ENCODE assay signal across 8 cellular contexts in the genomic region with DNA sequence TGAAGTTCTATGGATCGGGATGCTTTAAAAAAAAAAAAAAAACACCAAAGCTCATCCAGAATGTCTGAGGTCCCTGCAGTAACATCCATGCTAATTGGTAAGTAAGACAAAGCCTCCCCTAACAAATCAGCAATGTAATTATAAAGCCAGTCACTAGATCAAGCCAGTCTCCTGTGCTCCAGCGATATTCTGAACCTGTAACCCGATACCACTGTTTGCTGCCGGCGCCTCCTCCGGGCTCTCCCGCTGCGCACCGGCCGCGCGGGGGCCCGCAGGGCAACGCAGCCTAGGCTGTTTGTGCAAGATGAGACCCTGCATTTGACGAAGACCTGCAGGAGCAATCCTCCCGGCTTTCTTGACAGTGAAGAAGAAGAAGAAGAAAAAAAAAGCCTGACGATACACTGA. TPM values are rescaled to one million over a fixed set of nuclear protein-coding genes. Genes with fewer than 3 reads are reported as not detected.
DNase-seq lines count a peak whose midpoint lies in the region; ATAC-seq, FAIRE-seq and TF ChIP-seq lines count a peak whose summit lies in the region.

No MANE protein-coding gene starts in this region.

- H3K79me2 ChIP-seq in DND-41 (ENCODE audit: insufficient read depth, low read length) (peaks cover 67% of the 10 kb centered on the region), OCI-LY3 (ENCODE audit: low read length) (peaks cover 97% of the 10 kb centered on the region), K562 (ENCODE audit: control insufficient read depth, insufficient read depth, low read length) (peaks cover 100% of the 10 kb centered on the region), smooth muscle cell (ENCODE audit: low read depth) (peaks cover 90% of the 10 kb centered on the region)

- FAIRE-seq in K562 (lab: Jason Lieb, UNC), result peak; percentile 84

- TF ChIP-seq CTCF in DND-41 (IDR thresholded peaks at IDR 0.05; ENCODE audit: borderline replicate concordance, extremely low read depth, low read length, poor library complexity, severe bottlenecking) (peak; percentile 27), OCI-LY3 (IDR thresholded peaks at IDR 0.05; ENCODE audit: low read depth, low read length) (peak; percentile 21; the same call in 1 of the 2 replicates), K562 (IDR thresholded peaks at IDR 0.05 in 2 of 3, conservative IDR thresholded peaks at IDR 0.05 in 1 of 3; ENCODE audit: insufficient read depth in 2 of 3, low read depth in 1 of 3, low read length in 3 of 3) (peak in 2 of 3 experiments; percentile 15 to 27; a peak in 1 of 6 replicates), smooth muscle cell (IDR thresholded peaks at IDR 0.05; ENCODE audit: borderline replicate concordance, insufficient read depth, poor library complexity, severe bottlenecking) (no peak), GM10248 (IDR thresholded peaks at IDR 0.05; ENCODE audit: control extremely low read depth, extremely low read depth, low read depth, missing control alignments) (no peak)

- POLR2A ChIA-PET in K562 (lab: Yijun Ruan, JAX), result interaction anchor here (0.6 to 4.4 kb wide), 16 partner anchors 8 to 804 kb away, joined by 3 to 23 read pairs (median 4); partner anchors contain the start of gene SERTAD2
- POLR2A ChIA-PET in GM10248 (lab: Yijun Ruan, JAX), result interaction anchor here (1.1 to 2.9 kb wide), 7 partner anchors 9 to 220 kb away, joined by 3 to 29 read pairs (median 6); partner anchors contain the start of gene SERTAD2

- peaks cover 67 to 88% of the 10 kb centered on the region in 2 donors for H3K4me1 Mint-ChIP-seq in immature natural killer cell

- H3K27ac ChIP-seq in DND-41 (ENCODE audit: low read length) (peak overlapping the region; percentile 94), OCI-LY3 (ENCODE audit: low read length) (no peak overlapping the region), K562 (ENCODE audit: extremely low read depth, low read depth, low read length) (peak overlapping the region; percentile 96), smooth muscle cell (ENCODE audit: low read depth) (peak overlapping the region; percentile 98)

- peak overlapping the region; percentile 87 for H2AFZ ChIP-seq in DND-41 (ENCODE audit: low read depth, low read length)
- H2AFZ ChIP-seq in OCI-LY3 (ENCODE audit: low read depth, low read length), result no peak overlapping the region
- H2AFZ ChIP-seq in K562 (ENCODE audit: low read depth, low read length), result peak overlapping the region; percentile 53
- no peak overlapping the region for H2AFZ ChIP-seq in smooth muscle cell (ENCODE audit: low read depth)

- TF ChIP-seq RAD21 in K562 (CRISPR knock-in tag; conservative IDR thresholded peaks at IDR 0.05 in 1 of 2, IDR thresholded peaks at IDR 0.05 in 1 of 2), result peak in 1 of 2 experiments; percentile 14; a peak in 1 of 4 replicates

- peak; percentile 56; the same call in 1 of the 2 replicates for TF ChIP-seq EP300 in K562 (IDR thresholded peaks at IDR 0.05; ENCODE audit: low read length)

- H3K27me3 Mint-ChIP-seq in immature natural killer cell (ENCODE audit: low read depth in 3 of 3), result peaks cover 12 to 13% (median 13%) of the 10 kb centered on the region in 3 donors

- H3K4me1 ChIP-seq in DND-41 (ENCODE audit: insufficient read depth, low read length), result peaks cover 26% of the 10 kb centered on the region
- peaks cover 70% of the 10 kb centered on the region for H3K4me1 ChIP-seq in OCI-LY3 (ENCODE audit: low read length)
- H3K4me1 ChIP-seq in K562 (replicated peaks in 1 of 2; ENCODE audit: control insufficient read depth in 2 of 2, insufficient read depth in 2 of 2, low read length in 2 of 2), result peaks cover 36 to 64% of the 10 kb centered on the region in 2 experiments
- peaks cover 71% of the 10 kb centered on the region for H3K4me1 ChIP-seq in smooth muscle cell (ENCODE audit: low read depth)

- H3K9me1 ChIP-seq in K562 (ENCODE audit: control insufficient read depth, insufficient read depth, low read length), result no peaks in the 10 kb centered on the region

- TF ChIP-seq POLR2A in K562 (conservative IDR thresholded peaks at IDR 0.05), result no peak

- WGBS in K562 (ENCODE audit: insufficient coverage, low coverage, missing lambda C conversion rate), result 0% methylated on average over 17 of the region's 17 CpGs
- WGBS in smooth muscle cell (ENCODE audit: low lambda C conversion rate), result under 1% methylated on average over 17 of the region's 17 CpGs

- H3K9ac ChIP-seq in DND-41 (ENCODE audit: low read depth, low read length) (peak overlapping the region; percentile 69), OCI-LY3 (ENCODE audit: low read length) (peak overlapping the region; percentile 32; the same call in 1 of the 2 replicates), K562 (ENCODE audit: insufficient read depth in 1 of 2, low read depth in 2 of 2, low read length in 2 of 2) (peak overlapping the region; percentile 86 to 94), smooth muscle cell (ENCODE audit: low read depth) (peak overlapping the region; percentile 92)

- H3K4me3 Mint-ChIP-seq in immature natural killer cell, result peak overlapping the region; percentile 79 to 95 (median 92)

- peak overlapping the region; percentile 42 to 74; a peak in 3 of 4 replicates for H3K4me3 ChIP-seq in DND-41 (ENCODE audit: low read depth in 1 of 2, low read length in 2 of 2)
- peak overlapping the region; percentile 69 for H3K4me3 ChIP-seq in OCI-LY3 (ENCODE audit: low read length)
- H3K4me3 ChIP-seq in K562, result peak overlapping the region; percentile 38
- H3K4me3 ChIP-seq in smooth muscle cell, result peak overlapping the region; percentile 55

- H3K27me3 ChIP-seq in DND-41 (ENCODE audit: insufficient read depth, low read length, poor library complexity) (no peaks in the 10 kb centered on the region), OCI-LY3 (ENCODE audit: low read depth, low read length) (no peaks in the 10 kb centered on the region), K562 (ENCODE audit: control insufficient read depth in 2 of 2, insufficient read depth in 2 of 2, low read length in 2 of 2) (no peaks in the 10 kb centered on the region), smooth muscle cell (ENCODE audit: low read depth) (no peaks in the 10 kb centered on the region)

- H3K9me3 Mint-ChIP-seq in immature natural killer cell, result no peaks in the 10 kb centered on the region

- H3K4me2 ChIP-seq in DND-41 (ENCODE audit: insufficient read depth, low read length) (peak overlapping the region; percentile 83), OCI-LY3 (ENCODE audit: low read length) (peak overlapping the region; percentile 88), K562 (ENCODE audit: insufficient read depth, low read length) (peak overlapping the region; percentile 85), smooth muscle cell (peak overlapping the region; percentile 88)

- no peaks in the 10 kb centered on the region for H3K36me3 ChIP-seq in DND-41 (ENCODE audit: insufficient read depth, low read length)
- no peaks in the 10 kb centered on the region for H3K36me3 ChIP-seq in OCI-LY3 (replicated peaks; ENCODE audit: low read depth, low read length)
- peaks cover 5% of the 10 kb centered on the region; the same call in 1 of the 3 replicates for H3K36me3 ChIP-seq in K562 (ENCODE audit: control insufficient read depth, insufficient read depth, low read length)
- no peaks in the 10 kb centered on the region for H3K36me3 ChIP-seq in smooth muscle cell (ENCODE audit: low read depth)

- no TSS peak for BruUV-seq in K562 (replicated peaks; lab: Mats Ljungman, UMichigan)

- H3K27ac Mint-ChIP-seq in immature natural killer cell, result peak overlapping the region; percentile 95 to 98 (median 98)

- intact Hi-C loops in K562 (cut with micrococcal nuclease), result no loop called here

- CTCF ChIA-PET in K562 (lab: Yijun Ruan, JAX; ENCODE audit: low intra/inter-chr PET ratio), result interaction anchor here (0.7 to 1.1 kb wide), 2 partner anchors 37 to 218 kb away, joined by 3 read pairs; no protein-coding TSS in a partner anchor
- CTCF ChIA-PET in GM10248 (lab: Yijun Ruan, JAX), result interaction anchor here (0.6 to 6.7 kb wide), 25 partner anchors 8 to 315 kb away, joined by 3 to 94 read pairs (median 7); partner anchors contain the start of gene SERTAD2

- no peaks in the 10 kb centered on the region for H3K36me3 Mint-ChIP-seq in immature natural killer cell

- H4K20me1 ChIP-seq in DND-41 (ENCODE audit: insufficient read depth, low read length) (peaks cover 23% of the 10 kb centered on the region), OCI-LY3 (ENCODE audit: insufficient read depth, low read length) (peaks cover 95% of the 10 kb centered on the region), K562 (replicated peaks; ENCODE audit: control insufficient read depth, insufficient read depth, low read length) (peaks cover 26% of the 10 kb centered on the region), smooth muscle cell (ENCODE audit: low read depth) (peaks cover 87% of the 10 kb centered on the region)

- ATAC-seq in DND-41 (ENCODE audit: insufficient read depth, low read depth), result peak; percentile 73
- ATAC-seq in K562, result peak; percentile 77

- H3F3A ChIP-seq in smooth muscle cell (ENCODE audit: low read depth), result peaks cover 4% of the 10 kb centered on the region

- peak; percentile 74 for DNase-seq in DND-41
- peak; percentile 57 for DNase-seq in HuH-7.5 (ENCODE audit: low spot score)
- peak; percentile 59 to 90 (median 76) for DNase-seq in K562 (ENCODE audit: extremely low read depth in 1 of 4, low spot score in 3 of 4)
- DNase-seq in immature natural killer cell, result peak; percentile 23 to 31 (median 27)
- DNase-seq in smooth muscle cell (lab: John Stamatoyannopoulos, UW; ENCODE audit: unreplicated experiment), result no peak
- no peak for DNase-seq in putamen (ENCODE audit: low spot score)
- DNase-seq in GM10248 (ENCODE audit: extremely low spot score), result no peak

- H3K9me3 ChIP-seq in DND-41 (ENCODE audit: insufficient read depth, low read length, severe bottlenecking) (no peaks in the 10 kb centered on the region), OCI-LY3 (ENCODE audit: insufficient read depth, low read length) (no peaks in the 10 kb centered on the region), K562 (replicated peaks; ENCODE audit: control insufficient read depth, insufficient read depth, low read depth, low read length) (no peaks in the 10 kb centered on the region), smooth muscle cell (replicated peaks; ENCODE audit: low read depth) (no peaks in the 10 kb centered on the region)

- in situ Hi-C loops in K562 (cut with MboI), result no loop called here

RNA-seq across cellular contexts. Expression of gene SERTAD2, which starts 8.7 kb away (rescaled TPM):
- total RNA-seq in K562 (2011; cell fraction: chromatin; rRNA removed; ENCODE audit: low replicate concordance), result 9.0 and 18.6 TPM in 2 replicates
- total RNA-seq in K562 (2011; cell fraction: nucleolus; rRNA removed), result 8.2 and 9.5 TPM in 2 replicates
- 17.8 and 37.0 TPM in 2 replicates for total RNA-seq in K562 (2011; cell fraction: nucleoplasm; rRNA removed)
- total RNA-seq in K562 (2014; rRNA removed), result 5.3 and 5.9 TPM in 2 replicates
- 5.7 and 6.1 TPM in 2 replicates for total RNA-seq in K562 (2014; rRNA removed; fragmentation: Illumina TruSeq; extraction: Trizol)
- 6.5 and 7.1 TPM in 2 replicates for total RNA-seq in K562 (2015; rRNA removed; fragmentation: Illumina TruSeq; extraction: Trizol)
- 11.3 and 11.6 TPM in 2 replicates for total RNA-seq in K562 (2021)
- 5.9 and 6.6 TPM in 2 replicates for polyA plus RNA-seq in K562 (2011; rRNA removed)
- 6.1 and 8.2 TPM in 2 replicates for polyA plus RNA-seq in K562 (2011; cell fraction: cytosol; rRNA removed)
- 5.4 and 7.0 TPM in 2 replicates for polyA plus RNA-seq in K562 (2011; cell fraction: nucleus; rRNA removed)
- polyA plus RNA-seq in K562 (2012), result 10.7 and 11.1 TPM in 2 replicates
- polyA plus RNA-seq in K562 (2014; fragmentation: Illumina TruSeq; extraction: Trizol), result 9.4 and 12.5 TPM in 2 replicates
- 1 to 10 TPM; 3.0 to 3.4 TPM for polyA plus RNA-seq in K562 (2014; fragmentation: Nextera tagmentation; extraction: Ambion mirVana)
- polyA plus RNA-seq in K562 (2014; rRNA removed), result 6.3 and 7.5 TPM in 2 replicates
- 11.4 and 12.5 TPM in 2 replicates for polyA minus RNA-seq in K562 (2011; rRNA and poly(A)+ RNA removed)
- polyA minus RNA-seq in K562 (2011; cell fraction: cytosol; rRNA and poly(A)+ RNA removed), result 5.9 and 8.6 TPM in 2 replicates
- polyA minus RNA-seq in K562 (2011; cell fraction: nucleus; rRNA and poly(A)+ RNA removed), result 7.7 and 10.0 TPM in 2 replicates
- polyA plus RNA-seq in immature natural killer cell, result 1 to 10 TPM; 4.7 to 8.0 (median 6.1) TPM
- total RNA-seq in smooth muscle cell, result 23.2 and 23.8 TPM in 2 replicates
- 14.2 TPM in 2 replicates for polyA plus RNA-seq in smooth muscle cell

Comparison
In these comparisons a context has a peak if more than half of its experiments do, and no peak if none do; other contexts are left out.
1. DNase-seq: peak in DND-41 (single experiment), HuH-7.5 (single experiment), K562 (4 of 4) and immature natural killer cell (3 of 3); none in smooth muscle cell (single experiment), putamen (single experiment) and GM10248 (single experiment).
2. H2AFZ ChIP-seq: peak in DND-41 (single experiment) and K562 (single experiment); none in OCI-LY3 (single experiment) and smooth muscle cell (single experiment).
3. H3K9ac ChIP-seq: peak in every context shown above with its lines; median percentile 92 in smooth muscle cell; 90 in K562; 69 in DND-41; 32 in OCI-LY3.
4. CTCF ChIP-seq: peak in DND-41 (single experiment), OCI-LY3 (single experiment) and K562 (2 of 3); none in smooth muscle cell (single experiment) and GM10248 (single experiment).
5. Peak in every context shown above with its lines, with median percentiles within 50 percentile points of each other: H3K4me2 ChIP-seq and H3K4me3 ChIP-seq.